13 cellular contexts compared by ENCODE assay signal in genomic region chr5:10513501-10514442, GRCh38. TPM values are rescaled to one million over a fixed set of nuclear protein-coding genes. Genes with fewer than 3 reads are reported as not detected.
DNase-seq lines count a peak whose midpoint lies in the region; FAIRE-seq and TF ChIP-seq lines count a peak whose summit lies in the region.
"Had no signal": no experiment of that assay in that cellular context is flagged by ENCODE, and none has a peak within 500 bp of the region (broad histone marks: within the 10 kb centered on the region; RNA-seq: fewer than 3 reads in every experiment).

No MANE protein-coding gene starts in this region.

- H3K79me2 ChIP-seq in endothelial cell of umbilical vein (ENCODE audit: control insufficient read depth, insufficient read depth, low read length), result no peaks in the 10 kb centered on the region

- H3K4me3 ChIP-seq in NT2/D1 (ENCODE audit: insufficient read length, low read depth), result no peak overlapping the region
- H3K4me3 ChIP-seq in endothelial cell of umbilical vein (replicated peaks in 1 of 3; ENCODE audit: insufficient read depth in 1 of 3, low read depth in 1 of 3, low read length in 3 of 3), result no peak overlapping the region
- H3K4me3 ChIP-seq in prostate gland, result no peak overlapping the region
- H3K4me3 ChIP-seq: upper lobe of left lung had no signal

- TF ChIP-seq POLR2A in endothelial cell of umbilical vein (IDR thresholded peaks at IDR 0.05; ENCODE audit: low read depth, low read length) (peak; percentile 58), prostate gland (IDR thresholded peaks at IDR 0.05) (no peak)

- dilution Hi-C loops in endothelial cell of umbilical vein (cut with MboI; ENCODE audit: extremely low pct_ligation_motif_present, low sequenced_read_pairs), result no loop called here

- intact Hi-C loops in endothelial cell of umbilical vein (cut with micrococcal nuclease) (loop anchor here (1.0 to 2.0 kb wide), 6 partner anchors 28 to 115 kb away; partner anchors contain the start of gene ANKRD33B), prostate gland (cut with DNase I) (no loop called here)
- intact Hi-C loops in activated T-helper 2 cell treated with anti-CD3 and anti-CD28 coated beads, Interferon-gamma antibody, Interleukin-2, Interleukin-4, amounts not matched to agents 10 μg/mL and 5 μg/mL and 100 μg/mL, durations not matched to agents 14 hours and 24 hours and 36 hours (cut with micrococcal nuclease), result no loop called here

- H3K4me1 ChIP-seq in NT2/D1 (ENCODE audit: insufficient read depth, insufficient read length), result no peaks in the 10 kb centered on the region
- peaks cover 20% of the 10 kb centered on the region for H3K4me1 ChIP-seq in endothelial cell of umbilical vein (ENCODE audit: control insufficient read depth, extremely low read depth, insufficient read depth, low read length)
- H3K4me1 ChIP-seq in prostate gland (replicated peaks), result no peaks in the 10 kb centered on the region

- peak overlapping the region; percentile 83 for H3K4me2 ChIP-seq in endothelial cell of umbilical vein (ENCODE audit: insufficient read depth, low read length)

- POLR2A ChIA-PET in endothelial cell of umbilical vein (lab: Charles Lee), result interaction anchor here (0.6 to 1.0 kb wide), 5 partner anchors 37 to 114 kb away, joined by 3 to 7 read pairs (median 3); no protein-coding TSS in a partner anchor

- H3K27me3 ChIP-seq in NT2/D1 (ENCODE audit: insufficient read depth, insufficient read length) (no peaks in the 10 kb centered on the region), endothelial cell of umbilical vein (ENCODE audit: control insufficient read depth in 2 of 2, insufficient read depth in 2 of 2, low read length in 2 of 2) (no peaks in the 10 kb centered on the region), prostate gland (replicated peaks; ENCODE audit: insufficient read depth) (no peaks in the 10 kb centered on the region)
- H3K27me3 ChIP-seq: upper lobe of left lung had no signal

- no peaks in the 10 kb centered on the region for H3K9me1 ChIP-seq in endothelial cell of umbilical vein (replicated peaks; ENCODE audit: control insufficient read depth, extremely low read depth, insufficient read depth, low read length)

- peak overlapping the region; percentile 85 for H3K27ac ChIP-seq in endothelial cell of umbilical vein (ENCODE audit: insufficient read depth, low read depth, low read length)
- no peak overlapping the region for H3K27ac ChIP-seq in prostate gland
- H3K27ac ChIP-seq: upper lobe of left lung had no signal

- CTCF ChIA-PET in endothelial cell of umbilical vein (lab: Charles Lee), result interaction anchor here (0.6 to 2.6 kb wide), 15 partner anchors 10 to 114 kb away, joined by 3 to 15 read pairs (median 3); no protein-coding TSS in a partner anchor

- H3K4me3 Mint-ChIP-seq in nephron, result no peak overlapping the region
- no peak overlapping the region for H3K4me3 Mint-ChIP-seq in activated T-helper 2 cell treated with anti-CD3 and anti-CD28 coated beads, Interferon-gamma antibody, Interleukin-2, Interleukin-4, amounts not matched to agents 10 μg/mL and 5 μg/mL and 100 μg/mL, durations not matched to agents 14 hours and 24 hours and 36 hours (ENCODE audit: low read depth)
- H3K4me3 Mint-ChIP-seq: activated T-cell treated with anti-CD3 and anti-CD28 coated beads, Interleukin-2, amount 50 U/mL, for 4 hours had no signal

- DNase-seq in EH (ENCODE audit: low read depth), result peak; percentile 95
- peak; percentile 67 for DNase-seq in NT2/D1 (ENCODE audit: low read depth, low spot score)
- DNase-seq in endothelial cell of umbilical vein (ENCODE audit: low read depth, low spot score), result peak; percentile 96
- no peak for DNase-seq in KBM-7
- DNase-seq in activated T-helper 2 cell treated with anti-CD3 and anti-CD28 coated beads, Interferon-gamma antibody, Interleukin-2, Interleukin-4, amounts not matched to agents 10 μg/mL and 5 μg/mL and 100 μg/mL, durations not matched to agents 14 hours and 24 hours and 36 hours (ENCODE audit: low spot score), result no peak
- DNase-seq in hypothalamus (lab: John Stamatoyannopoulos, UW), result no peak
- no peak for DNase-seq in prostate gland (ENCODE audit: low spot score)
- DNase-seq: activated T-cell treated with anti-CD3 and anti-CD28 coated beads, Interleukin-2, amount 50 U/mL, for 4 hours; effector memory CD4-positive, alpha-beta T cell; NCI-H2029; stimulated activated CD4-positive, alpha-beta T cell treated with anti-CD3 and anti-CD28 coated beads, Interleukin-4, amount 100 ng/mL, for 1 hour; upper lobe of left lung had no signal

- BruUV-seq in endothelial cell of umbilical vein (replicated peaks; lab: Mats Ljungman, UMichigan), result no TSS peak

- peak; percentile 96 for FAIRE-seq in endothelial cell of umbilical vein (lab: Jason Lieb, UNC)

- H3K27me3 Mint-ChIP-seq in nephron (ENCODE audit: low read depth), result peaks cover 7% of the 10 kb centered on the region
- H3K27me3 Mint-ChIP-seq in activated T-helper 2 cell treated with anti-CD3 and anti-CD28 coated beads, Interferon-gamma antibody, Interleukin-2, Interleukin-4, amounts not matched to agents 10 μg/mL and 5 μg/mL and 100 μg/mL, durations not matched to agents 14 hours and 24 hours and 36 hours (ENCODE audit: low read depth), result peaks cover 5% of the 10 kb centered on the region

- H2AFZ ChIP-seq in endothelial cell of umbilical vein (ENCODE audit: low read depth, low read length), result peak overlapping the region; percentile 60

- no peaks in the 10 kb centered on the region for H4K20me1 ChIP-seq in endothelial cell of umbilical vein (replicated peaks; ENCODE audit: control insufficient read depth, extremely low read depth, insufficient read depth, low read length)

- 62% methylated on average over 10 of the region's 10 CpGs for WGBS in prostate gland

- H3K9ac ChIP-seq in NT2/D1 (ENCODE audit: insufficient read length, low read depth) (no peak overlapping the region), endothelial cell of umbilical vein (replicated peaks; ENCODE audit: extremely low read depth, insufficient read depth, low read length) (peak overlapping the region; percentile 47)

- H3K9me3 ChIP-seq in NT2/D1 (ENCODE audit: insufficient read depth, low read length) (no peaks in the 10 kb centered on the region), endothelial cell of umbilical vein (replicated peaks; ENCODE audit: control insufficient read depth, insufficient read depth, low read length) (no peaks in the 10 kb centered on the region), prostate gland (no peaks in the 10 kb centered on the region)
- H3K9me3 ChIP-seq: upper lobe of left lung had no signal

- TF ChIP-seq CTCF in endothelial cell of umbilical vein (IDR thresholded peaks at IDR 0.05; ENCODE audit: extremely low read depth in 1 of 2, insufficient read depth in 1 of 2, low read depth in 1 of 2, low read length in 2 of 2) (no peak), nephron (IDR thresholded peaks at IDR 0.05; ENCODE audit: unreplicated experiment in 3 of 3) (no peak), prostate gland (IDR thresholded peaks at IDR 0.05) (no peak)

- peak overlapping the region; percentile 55 to 63 (median 55) for H3K27ac Mint-ChIP-seq in nephron
- H3K27ac Mint-ChIP-seq in activated T-helper 2 cell treated with anti-CD3 and anti-CD28 coated beads, Interferon-gamma antibody, Interleukin-2, Interleukin-4, amounts not matched to agents 10 μg/mL and 5 μg/mL and 100 μg/mL, durations not matched to agents 14 hours and 24 hours and 36 hours, result no peak overlapping the region

- H3K36me3 ChIP-seq in NT2/D1 (ENCODE audit: insufficient read depth, insufficient read length, low read length) (no peaks in the 10 kb centered on the region), endothelial cell of umbilical vein (ENCODE audit: control insufficient read depth in 2 of 2, extremely low read depth in 1 of 2, insufficient read depth in 2 of 2, low read length in 2 of 2) (no peaks in the 10 kb centered on the region), prostate gland (no peaks in the 10 kb centered on the region)
- H3K36me3 ChIP-seq: upper lobe of left lung had no signal

- peaks cover 28% of the 10 kb centered on the region for H3K4me1 Mint-ChIP-seq in nephron
- peaks cover under 1% of the 10 kb centered on the region for H3K4me1 Mint-ChIP-seq in activated T-helper 2 cell treated with anti-CD3 and anti-CD28 coated beads, Interferon-gamma antibody, Interleukin-2, Interleukin-4, amounts not matched to agents 10 μg/mL and 5 μg/mL and 100 μg/mL, durations not matched to agents 14 hours and 24 hours and 36 hours (ENCODE audit: low read depth)

- no peaks in the 10 kb centered on the region for H3K36me3 Mint-ChIP-seq in nephron (ENCODE audit: low read depth)
- no peaks in the 10 kb centered on the region for H3K36me3 Mint-ChIP-seq in activated T-helper 2 cell treated with anti-CD3 and anti-CD28 coated beads, Interferon-gamma antibody, Interleukin-2, Interleukin-4, amounts not matched to agents 10 μg/mL and 5 μg/mL and 100 μg/mL, durations not matched to agents 14 hours and 24 hours and 36 hours (ENCODE audit: low read depth)

- peaks cover 2% of the 10 kb centered on the region for H3K9me3 Mint-ChIP-seq in nephron
- H3K9me3 Mint-ChIP-seq in activated T-helper 2 cell treated with anti-CD3 and anti-CD28 coated beads, Interferon-gamma antibody, Interleukin-2, Interleukin-4, amounts not matched to agents 10 μg/mL and 5 μg/mL and 100 μg/mL, durations not matched to agents 14 hours and 24 hours and 36 hours, result no peaks in the 10 kb centered on the region
- H3K9me3 Mint-ChIP-seq: activated T-cell treated with anti-CD3 and anti-CD28 coated beads, Interleukin-2, amount 50 U/mL, for 4 hours had no signal

- in situ Hi-C loops in KBM-7 (cut with MboI; ENCODE audit: low pct_unique_long_range_greater_than_20kb, low sequenced_read_pairs), result no loop called here

TF ChIP-seq in endothelial cell of umbilical vein, 7 proteins besides CTCF, POLR2A, EP300 and RAD21 (continues in another document):
- TF ChIP-seq MAX (IDR thresholded peaks at IDR 0.05; ENCODE audit: insufficient read depth, insufficient read length) (peak; percentile 51), GATA2 (IDR thresholded peaks at IDR 0.05; ENCODE audit: insufficient read depth, insufficient read length, low read depth, low read length) (peak; percentile 97)

RNA-seq across cellular contexts. Expression of gene ANKRD33B, which starts 50.1 kb away (rescaled TPM):
- 4.4 and 5.4 TPM in 2 replicates for total RNA-seq in endothelial cell of umbilical vein
- polyA plus RNA-seq in endothelial cell of umbilical vein, result 2.0 and 2.4 TPM in 2 replicates
- polyA plus RNA-seq in endothelial cell of umbilical vein (2011; cell fraction: cytosol; rRNA removed), result 1.8 and 2.0 TPM in 2 replicates
- 5.4 and 6.0 TPM in 2 replicates for polyA plus RNA-seq in endothelial cell of umbilical vein (2011; cell fraction: nucleus; rRNA removed)
- polyA plus RNA-seq in endothelial cell of umbilical vein (2012), result 3.8 and 4.0 TPM in 2 replicates
- polyA minus RNA-seq in endothelial cell of umbilical vein, result 7.7 and 8.4 TPM in 2 replicates
- 8.7 TPM for polyA minus RNA-seq in endothelial cell of umbilical vein (2011; cell fraction: cytosol; rRNA and poly(A)+ RNA removed)
- polyA minus RNA-seq in endothelial cell of umbilical vein (2011; cell fraction: nucleus; rRNA and poly(A)+ RNA removed), result 6.5 and 8.6 TPM in 2 replicates
- 31.1 and 31.5 TPM in 2 replicates for total RNA-seq in activated T-helper 2 cell treated with anti-CD3 and anti-CD28 coated beads, Interferon-gamma antibody, Interleukin-2, Interleukin-4, amounts not matched to agents 10 μg/mL and 5 μg/mL and 100 μg/mL, durations not matched to agents 14 hours and 24 hours and 36 hours
- 1 to 10 TPM; 4.1 to 7.4 TPM for total RNA-seq in prostate gland

Comparison
In these comparisons a context has a peak if more than half of its experiments do, and no peak if none do; other contexts are left out.
1. DNase-seq: peak in EH (single experiment), NT2/D1 (single experiment) and endothelial cell of umbilical vein (single experiment); none in KBM-7 (single experiment), activated T-helper 2 cell treated with anti-CD3 and anti-CD28 coated beads, Interferon-gamma antibody, Interleukin-2, Interleukin-4, amounts not matched to agents 10 μg/mL and 5 μg/mL and 100 μg/mL, durations not matched to agents 14 hours and 24 hours and 36 hours (single experiment), hypothalamus (0 of 51) and prostate gland (single experiment).